Comparison of ENCODE assay signal across 8 cellular contexts in genomic region chr10:80454526-80455460, GRCh38. TPM values are rescaled to one million over a fixed set of nuclear protein-coding genes. Genes with fewer than 3 reads are reported as not detected.
DNase-seq lines count a peak whose midpoint lies in the region; ATAC-seq and TF ChIP-seq lines count a peak whose summit lies in the region.

No MANE protein-coding gene starts in this region.

- H3K9me3 Mint-ChIP-seq in activated B cell treated with CpG ODN at 0.5 μM for 24 hours (no peaks in the 10 kb centered on the region), neural progenitor cell (no peaks in the 10 kb centered on the region)

- H3K4me3 Mint-ChIP-seq in activated B cell treated with CpG ODN at 0.5 μM for 24 hours (peak overlapping the region; percentile 95), neural progenitor cell (peak overlapping the region; percentile 99)

- peaks cover 55% of the 10 kb centered on the region for H3K4me1 Mint-ChIP-seq in activated B cell treated with CpG ODN at 0.5 μM for 24 hours
- H3K4me1 Mint-ChIP-seq in neural progenitor cell: peaks cover 46% of the 10 kb centered on the region

- H3K9ac ChIP-seq in neural progenitor cell: peak overlapping the region; percentile 80

- DNase-seq in DMS53 treated with DMSO at 0.1 percent for 48 hours (lab: John Stamatoyannopoulos, UW; ENCODE audit: unreplicated experiment): peak; percentile 18
- DNase-seq in activated B cell treated with CpG ODN at 0.5 μM for 24 hours: peak; percentile 46
- peak; percentile 39 for DNase-seq in fibroblast of pulmonary artery (ENCODE audit: low read depth)
- DNase-seq in neural progenitor cell (ENCODE audit: low spot score): peak; percentile 56
- DNase-seq in OCI-M2 (lab: John Stamatoyannopoulos, UW; ENCODE audit: unreplicated experiment): no peak
- DNase-seq in activated CD4-positive, alpha-beta T cell treated with anti-CD3 and anti-CD28 coated beads for 48 hours: no peak

- H3K27ac Mint-ChIP-seq in activated B cell treated with CpG ODN at 0.5 μM for 24 hours (peak overlapping the region; percentile 89), neural progenitor cell (peak overlapping the region; percentile 99)

- no peaks in the 10 kb centered on the region for H3K27me3 ChIP-seq in neural progenitor cell

- H3K4me3 ChIP-seq in fibroblast of pulmonary artery (replicated peaks; ENCODE audit: low read depth, low read length): peak overlapping the region; percentile 83
- H3K4me3 ChIP-seq in neural progenitor cell: peak overlapping the region; percentile 98

- H3K4me2 ChIP-seq in neural progenitor cell: peak overlapping the region; percentile 100

- peaks cover 54% of the 10 kb centered on the region for H3K79me2 ChIP-seq in neural progenitor cell (ENCODE audit: low read depth)

- CTCF ChIA-PET in activated B cell treated with CpG ODN at 0.5 μM for 24 hours (lab: Charles Lee): interaction anchor here (1.9 to 2.5 kb wide), 2 partner anchors 10 to 50 kb away, joined by 9 to 19 read pairs; no protein-coding TSS in a partner anchor

- TF ChIP-seq CTCF in activated B cell treated with CpG ODN at 0.5 μM for 24 hours (IDR thresholded peaks at IDR 0.05) (no peak), fibroblast of pulmonary artery (IDR thresholded peaks at IDR 0.05; ENCODE audit: low read length, missing control alignments) (no peak), neural progenitor cell (IDR thresholded peaks at IDR 0.05) (no peak)

- intact Hi-C loops in activated B cell treated with CpG ODN at 0.5 μM for 24 hours (cut with micrococcal nuclease): loop anchor here (1.0 to 10.0 kb wide), 8 partner anchors 8 to 1210 kb away; partner anchors contain the start of genes ANXA11 and TMEM254

- POLR2A ChIA-PET in activated B cell treated with CpG ODN at 0.5 μM for 24 hours (lab: Charles Lee): interaction anchor here (0.6 to 2.9 kb wide), 7 partner anchors 8 to 144 kb away, joined by 3 to 9 read pairs (median 5); no protein-coding TSS in a partner anchor

- H2AFZ ChIP-seq in neural progenitor cell (replicated peaks): peak overlapping the region; percentile 82

- no peaks in the 10 kb centered on the region for H3K9me3 ChIP-seq in neural progenitor cell (ENCODE audit: low read depth)

- H4K20me1 ChIP-seq in neural progenitor cell (ENCODE audit: low read depth): peaks cover 52% of the 10 kb centered on the region

- ATAC-seq in GM19455 (IDR thresholded peaks at IDR 0.05; ENCODE audit: unreplicated experiment) (peak; percentile 24), HG03469 (IDR thresholded peaks at IDR 0.05; ENCODE audit: unreplicated experiment) (peak; percentile 3), activated B cell treated with CpG ODN at 0.5 μM for 24 hours (ENCODE audit: low read depth) (peak; percentile 22)

- peak overlapping the region; percentile 88 for H3K27ac ChIP-seq in neural progenitor cell

- H3K36me3 Mint-ChIP-seq in activated B cell treated with CpG ODN at 0.5 μM for 24 hours (ENCODE audit: low read depth) (peaks cover 4% of the 10 kb centered on the region), neural progenitor cell (no peaks in the 10 kb centered on the region)

- H3K27me3 Mint-ChIP-seq in activated B cell treated with CpG ODN at 0.5 μM for 24 hours (no peaks in the 10 kb centered on the region), neural progenitor cell (ENCODE audit: insufficient read depth, low read depth) (peaks cover 12% of the 10 kb centered on the region)

- peaks cover 33% of the 10 kb centered on the region for H3F3A ChIP-seq in neural progenitor cell (ENCODE audit: low read depth)

- H3K4me1 ChIP-seq in neural progenitor cell: peaks cover 41% of the 10 kb centered on the region

- H3K36me3 ChIP-seq in neural progenitor cell: no peaks in the 10 kb centered on the region

RNA-seq across cellular contexts. Expression of gene TSPAN14, which starts 0.7 kb away (rescaled TPM):
- total RNA-seq in activated B cell treated with CpG ODN at 0.5 μM for 24 hours: 18.9 and 20.7 TPM in 2 replicates
- total RNA-seq in neural progenitor cell (ENCODE audit: low replicate concordance): 32.7 and 68.9 TPM in 2 replicates

RNA-seq across cellular contexts. Expression of gene PRXL2A, which starts 46.4 kb away (rescaled TPM):
- total RNA-seq in activated B cell treated with CpG ODN at 0.5 μM for 24 hours (8.5 and 10.3 TPM in 2 replicates), neural progenitor cell (ENCODE audit: low replicate concordance) (81.4 and 107 TPM in 2 replicates)

Comparison
In these comparisons a context has a peak if more than half of its experiments do, and no peak if none do; other contexts are left out.
1. DNase-seq: peak in DMS53 treated with DMSO at 0.1 percent for 48 hours (single experiment), activated B cell treated with CpG ODN at 0.5 μM for 24 hours (single experiment), fibroblast of pulmonary artery (single experiment) and neural progenitor cell (single experiment); none in OCI-M2 (single experiment) and activated CD4-positive, alpha-beta T cell treated with anti-CD3 and anti-CD28 coated beads for 48 hours (single experiment).
2. Peak in every context shown above with its lines, with median percentiles within 50 percentile points of each other: ATAC-seq.